Comparison of ENCODE assay signal across 8 cellular contexts in genomic region chr2:46984642-46985476, GRCh38. TPM values are rescaled to one million over a fixed set of nuclear protein-coding genes. Genes with fewer than 3 reads are reported as not detected.
DNase-seq lines count a peak whose midpoint lies in the region; ATAC-seq, FAIRE-seq and TF ChIP-seq lines count a peak whose summit lies in the region.

No MANE protein-coding gene starts in this region.

- H3K9ac ChIP-seq in skeletal muscle tissue (ENCODE audit: low read depth in 1 of 3, low read length in 3 of 3), result peak overlapping the region in 2 of 3 donors; percentile 16 to 45

- TF ChIP-seq CTCF in GM10248 (IDR thresholded peaks at IDR 0.05; ENCODE audit: control extremely low read depth, extremely low read depth, low read depth, missing control alignments), result no peak

- CTCF ChIA-PET in GM10248 (lab: Yijun Ruan, JAX), result interaction anchor here (1.2 to 1.9 kb wide), 3 partner anchors 8 to 69 kb away, joined by 3 to 5 read pairs (median 4); partner anchors contain the start of gene MCFD2

- H3K36me3 ChIP-seq in skeletal muscle tissue (ENCODE audit: control insufficient read depth in 3 of 3, insufficient read depth in 3 of 3, low read length in 3 of 3), result peaks cover 1 to 16% (median 4%) of the 10 kb centered on the region in 3 donors

- peak; percentile 89 for FAIRE-seq in H54 (lab: Jason Lieb, UNC)

- peaks cover 28% of the 10 kb centered on the region for H3K4me1 Mint-ChIP-seq in activated T-helper 17 cell treated with anti-CD3 and anti-CD28 coated beads, Interleukin-2, amount 50 U/mL, for 72 hours

- H3K27me3 ChIP-seq in skeletal muscle tissue (ENCODE audit: control insufficient read depth in 3 of 3, insufficient read depth in 3 of 3, low read length in 3 of 3), result no peaks in the 10 kb centered on the region

- H3K9me3 Mint-ChIP-seq in activated T-helper 17 cell treated with anti-CD3 and anti-CD28 coated beads, Interleukin-2, amount 50 U/mL, for 72 hours, result no peaks in the 10 kb centered on the region

- peaks cover 50% of the 10 kb centered on the region for H3K36me3 Mint-ChIP-seq in activated T-helper 17 cell treated with anti-CD3 and anti-CD28 coated beads, Interleukin-2, amount 50 U/mL, for 72 hours (ENCODE audit: low read depth)

- H3K27me3 Mint-ChIP-seq in activated T-helper 17 cell treated with anti-CD3 and anti-CD28 coated beads, Interleukin-2, amount 50 U/mL, for 72 hours, result no peaks in the 10 kb centered on the region

- H3K27ac Mint-ChIP-seq in activated T-helper 17 cell treated with anti-CD3 and anti-CD28 coated beads, Interleukin-2, amount 50 U/mL, for 72 hours, result peak overlapping the region; percentile 97

- H3K4me3 Mint-ChIP-seq in activated T-helper 17 cell treated with anti-CD3 and anti-CD28 coated beads, Interleukin-2, amount 50 U/mL, for 72 hours, result peak overlapping the region; percentile 78

- H3K4me1 ChIP-seq in skeletal muscle tissue (ENCODE audit: control insufficient read depth in 3 of 3, insufficient read depth in 3 of 3, low read length in 3 of 3), result peaks cover 60 to 70% (median 62%) of the 10 kb centered on the region in 3 donors

- no peak overlapping the region for H3K4me3 ChIP-seq in skeletal muscle tissue (ENCODE audit: low read length in 3 of 3)

- no peak for TF ChIP-seq POLR2A in H54 (IDR thresholded peaks at IDR 0.05; ENCODE audit: low read depth, low read length)

- ATAC-seq in activated T-helper 17 cell treated with anti-CD3 and anti-CD28 coated beads, Interleukin-2, amount 50 U/mL, for 72 hours (replicated peaks), result peak; percentile 88
- ATAC-seq in left lobe of liver, result no peak

- peak overlapping the region; percentile 75 for H3K27ac ChIP-seq in skeletal muscle tissue (ENCODE audit: low read depth, low read length)

- POLR2A ChIA-PET in GM10248 (lab: Yijun Ruan, JAX), result no interaction called here

- H3K9me3 ChIP-seq in skeletal muscle tissue (ENCODE audit: control insufficient read depth in 3 of 3, low read length in 3 of 3), result no peaks in the 10 kb centered on the region

- peak; percentile 66 for DNase-seq in GM10248 (ENCODE audit: extremely low spot score)
- peak; percentile 96 for DNase-seq in H54 (ENCODE audit: insufficient read length, low spot score)
- peak; percentile 99 for DNase-seq in MV-4-11 (lab: John Stamatoyannopoulos, UW)
- DNase-seq in glomerular visceral epithelial cell (ENCODE audit: extremely low spot score), result peak; percentile 90
- no peak for DNase-seq in retina
- no peak for DNase-seq in left lobe of liver (ENCODE audit: low spot score)

RNA-seq across cellular contexts. Expression of gene TTC7A, which starts 43.8 kb away (rescaled TPM):
- total RNA-seq in activated T-helper 17 cell treated with anti-CD3 and anti-CD28 coated beads, Interleukin-2, amount 50 U/mL, for 72 hours, result 10 to 100 TPM; 45.2 to 62.1 TPM
- total RNA-seq in skeletal muscle tissue (5.7 TPM), left lobe of liver (15.7 TPM)

Comparison
In these comparisons a context has a peak if more than half of its experiments do, and no peak if none do; other contexts are left out.
1. DNase-seq: peak in GM10248 (single experiment), H54 (single experiment), MV-4-11 (single experiment) and glomerular visceral epithelial cell (single experiment); none in retina (single experiment) and left lobe of liver (single experiment).